15 cellular contexts compared by ENCODE assay signal in genomic region chr16:67445441-67445912, GRCh38. TPM values are rescaled to one million over a fixed set of nuclear protein-coding genes. Genes with fewer than 3 reads are reported as not detected.
DNase-seq lines count a peak whose midpoint lies in the region; ATAC-seq and TF ChIP-seq lines count a peak whose summit lies in the region.
"Had no signal": no experiment of that assay in that cellular context is flagged by ENCODE, and none has a peak within 500 bp of the region (broad histone marks: within the 10 kb centered on the region; RNA-seq: fewer than 3 reads in every experiment).

No MANE protein-coding gene starts in this region.

- no peaks in the 10 kb centered on the region for H3K27me3 ChIP-seq in muscle layer of duodenum (ENCODE audit: low read depth, low read length)

- peaks cover 39 to 77% of the 10 kb centered on the region in 2 donors for H3K4me1 ChIP-seq in muscle layer of duodenum (ENCODE audit: control insufficient read depth in 1 of 2, insufficient read depth in 2 of 2, low read length in 2 of 2)

- ATAC-seq in effector memory CD8-positive, alpha-beta T cell (replicated peaks), result no peak
- no peak for ATAC-seq in esophagus mucosa
- no peak for ATAC-seq in GM19324 (IDR thresholded peaks at IDR 0.05; ENCODE audit: low FRiP score, unreplicated experiment)

- H3K36me3 Mint-ChIP-seq in effector memory CD8-positive, alpha-beta T cell (ENCODE audit: insufficient read depth), result peaks cover 28% of the 10 kb centered on the region

- TF ChIP-seq CTCF in C4-2B (conservative IDR thresholded peaks at IDR 0.05), result no peak; the same call in 1 of the 2 replicates
- TF ChIP-seq CTCF in RWPE1 (conservative IDR thresholded peaks at IDR 0.05; ENCODE audit: low read depth), result no peak

- H3K27me3 Mint-ChIP-seq in effector memory CD8-positive, alpha-beta T cell, result no peaks in the 10 kb centered on the region
- H3K27me3 Mint-ChIP-seq: memory B cell had no signal

- no peak overlapping the region for H3K4me3 ChIP-seq in muscle layer of duodenum (ENCODE audit: low read depth in 1 of 2, low read length in 2 of 2)

- H3K27ac ChIP-seq in C4-2B (peak overlapping the region; percentile 82), RWPE1 (peak overlapping the region; percentile 23; the same call in 1 of the 2 replicates), muscle layer of duodenum (ENCODE audit: low read length) (peak overlapping the region; percentile 20)

- H3K4me1 Mint-ChIP-seq in effector memory CD8-positive, alpha-beta T cell (ENCODE audit: low read depth in 2 of 2), result peaks cover 10 to 34% of the 10 kb centered on the region in 2 donors

- POLR2A ChIA-PET in RWPE1 (lab: Yijun Ruan, JAX; ENCODE audit: low non-redundant PET), result no interaction called here

- H3K9me3 ChIP-seq in muscle layer of duodenum (ENCODE audit: control insufficient read depth in 1 of 2, low read length in 2 of 2), result no peaks in the 10 kb centered on the region

- no peaks in the 10 kb centered on the region for H3K9me3 Mint-ChIP-seq in effector memory CD8-positive, alpha-beta T cell
- H3K9me3 Mint-ChIP-seq: memory B cell had no signal

- H3K27ac Mint-ChIP-seq in effector memory CD8-positive, alpha-beta T cell, result peak overlapping the region; percentile 26 to 42
- H3K27ac Mint-ChIP-seq: memory B cell had no signal

- no peak for DNase-seq in RWPE1 (ENCODE audit: low spot score)
- DNase-seq in effector memory CD8-positive, alpha-beta T cell, result no peak
- no peak for DNase-seq in superior temporal gyrus (ENCODE audit: extremely low spot score)
- DNase-seq in activated CD4-positive, alpha-beta T cell treated with anti-CD3 and anti-CD28 coated beads for 4 hours, result no peak
- DNase-seq: Karpas-422; NCI-H187 treated with DMSO at 0.1 percent for 48 hours; stimulated activated CD4-positive, alpha-beta T cell treated with anti-CD3 and anti-CD28 coated beads, Interleukin-2, amount 100 ng/mL, for 24 hours; T1000 had no signal

- H3K4me3 Mint-ChIP-seq in effector memory CD8-positive, alpha-beta T cell, result no peak overlapping the region
- H3K4me3 Mint-ChIP-seq: memory B cell had no signal

- H3K36me3 ChIP-seq in muscle layer of duodenum (ENCODE audit: control insufficient read depth in 1 of 2, insufficient read depth in 2 of 2, low read length in 2 of 2), result peaks cover 25 to 36% of the 10 kb centered on the region in 2 donors

- CTCF ChIA-PET in RWPE1 (lab: Yijun Ruan, JAX), result interaction anchor here (0.9 to 2.8 kb wide), 2 partner anchors 17 to 21 kb away, joined by 5 to 13 read pairs; no protein-coding TSS in a partner anchor

RNA-seq across cellular contexts. Expression of gene HSD11B2, which starts 14.6 kb away (rescaled TPM):
- total RNA-seq in esophagus mucosa, result 6.6 TPM
- total RNA-seq: fibroblast of lung had no signal

RNA-seq across cellular contexts. Expression of gene ZDHHC1, which starts 29.2 kb away (rescaled TPM):
- total RNA-seq in esophagus mucosa, result 3.8 TPM

RNA-seq across cellular contexts. Expression of gene ATP6V0D1, which starts 35.5 kb away (rescaled TPM):
- total RNA-seq in esophagus mucosa, result 80.9 TPM

RNA-seq across cellular contexts. Expression of gene AGRP, which starts 37.9 kb away (rescaled TPM):
- not detected for total RNA-seq in esophagus mucosa
- total RNA-seq: fibroblast of lung, posterior vena cava had no signal

RNA-seq across cellular contexts. Expression of gene TPPP3, which starts 52.2 kb away (rescaled TPM):
- total RNA-seq in esophagus mucosa, result 3.7 TPM

Comparison
In these comparisons a context has a peak if more than half of its experiments do, and no peak if none do; other contexts are left out.
1. H3K27ac ChIP-seq: peak in every context shown above with its lines; median percentile 82 in C4-2B; 23 in RWPE1; 20 in muscle layer of duodenum.